Comparison of ENCODE assay signal across 8 cellular contexts in genomic region chr4:100421356-100421978, GRCh38.
DNase-seq lines count a peak whose midpoint lies in the region; ATAC-seq and TF ChIP-seq lines count a peak whose summit lies in the region.

No MANE protein-coding gene starts in this region.

- H3K4me1 ChIP-seq in CD8-positive, alpha-beta T cell (ENCODE audit: insufficient read depth, low read length): no peaks in the 10 kb centered on the region

- no peaks in the 10 kb centered on the region for H3K36me3 ChIP-seq in CD8-positive, alpha-beta T cell (ENCODE audit: insufficient read depth, low read length)

- peak; percentile 36 for TF ChIP-seq CTCF in CD8-positive, alpha-beta T cell (IDR thresholded peaks at IDR 0.05)
- TF ChIP-seq CTCF in VCaP (conservative IDR thresholded peaks at IDR 0.05) (peak; percentile 83), lower leg skin (IDR thresholded peaks at IDR 0.05) (no peak)

- H3K27ac ChIP-seq in CD8-positive, alpha-beta T cell (ENCODE audit: low read depth, low read length): no peak overlapping the region
- H3K27ac ChIP-seq in VCaP: peak overlapping the region; percentile 25; the same call in 1 of the 2 replicates

- no peaks in the 10 kb centered on the region for H3K9me3 Mint-ChIP-seq in CD8-positive, alpha-beta T cell

- H3K4me3 Mint-ChIP-seq in CD8-positive, alpha-beta T cell: no peak overlapping the region

- POLR2A ChIA-PET in CD8-positive, alpha-beta T cell (lab: Charles Lee): no interaction called here

- in situ Hi-C loops in KBM-7 (cut with MboI; ENCODE audit: low pct_unique_long_range_greater_than_20kb, low sequenced_read_pairs): no loop called here

- no peak overlapping the region for H3K4me3 ChIP-seq in CD8-positive, alpha-beta T cell (ENCODE audit: low read depth, low read length)
- H3K4me3 ChIP-seq in lower leg skin (ENCODE audit: low read depth, poor library complexity, severe bottlenecking): no peak overlapping the region

- intact Hi-C loops in CD8-positive, alpha-beta T cell (cut with DNase I, micrococcal nuclease): loop anchor here (5.0 to 10.0 kb wide), 2 partner anchors 321 to 1303 kb away; no protein-coding TSS in a partner anchor
- intact Hi-C loops in lower leg skin (cut with DNase I; ENCODE audit: low total_unique reads): no loop called here

- H3K36me3 Mint-ChIP-seq in CD8-positive, alpha-beta T cell: no peaks in the 10 kb centered on the region

- no peaks in the 10 kb centered on the region for H3K4me1 Mint-ChIP-seq in CD8-positive, alpha-beta T cell (ENCODE audit: low read depth)

- no peak for TF ChIP-seq POLR2A in lower leg skin (IDR thresholded peaks at IDR 0.05)

- DNase-seq in CD8-positive, alpha-beta T cell: no peak
- DNase-seq in KBM-7: peak; percentile 28
- DNase-seq in inferior parietal cortex (ENCODE audit: extremely low spot score): peak; percentile 60
- no peak for DNase-seq in NCI-H146 (lab: John Stamatoyannopoulos, UW)
- no peak for DNase-seq in NCI-H1436 treated with DMSO at 0.1 percent for 48 hours (lab: John Stamatoyannopoulos, UW)
- no peak for DNase-seq in activated gamma-delta T cell treated with Interleukin-2 at 50 U/mL for 16 hours
- DNase-seq in lower leg skin (ENCODE audit: low spot score in 2 of 2): no peak

- H3K9me3 ChIP-seq in CD8-positive, alpha-beta T cell (ENCODE audit: low read length): no peaks in the 10 kb centered on the region

- no peak for ATAC-seq in CD8-positive, alpha-beta T cell

- WGBS in lower leg skin, 2 donors: 37% methylated on average over 3 of the region's 3 CpGs

- H3K27me3 Mint-ChIP-seq in CD8-positive, alpha-beta T cell (ENCODE audit: low read depth): no peaks in the 10 kb centered on the region

- no peaks in the 10 kb centered on the region for H3K27me3 ChIP-seq in CD8-positive, alpha-beta T cell (ENCODE audit: insufficient read depth, low read length)

- CTCF ChIA-PET in CD8-positive, alpha-beta T cell (lab: Charles Lee): no interaction called here

- H3K27ac Mint-ChIP-seq in CD8-positive, alpha-beta T cell: no peak overlapping the region

Comparison
In these comparisons a context has a peak if more than half of its experiments do, and no peak if none do; other contexts are left out.
1. DNase-seq: peak in KBM-7 (single experiment) and inferior parietal cortex (single experiment); none in CD8-positive, alpha-beta T cell (0 of 7), NCI-H146 (single experiment), NCI-H1436 treated with DMSO at 0.1 percent for 48 hours (single experiment), activated gamma-delta T cell treated with Interleukin-2 at 50 U/mL for 16 hours (single experiment) and lower leg skin (0 of 2).
2. CTCF ChIP-seq: peak in CD8-positive, alpha-beta T cell (single experiment) and VCaP (single experiment); none in lower leg skin (0 of 3).